Comparison of ENCODE assay signal across 16 cellular contexts in the genomic region with DNA sequence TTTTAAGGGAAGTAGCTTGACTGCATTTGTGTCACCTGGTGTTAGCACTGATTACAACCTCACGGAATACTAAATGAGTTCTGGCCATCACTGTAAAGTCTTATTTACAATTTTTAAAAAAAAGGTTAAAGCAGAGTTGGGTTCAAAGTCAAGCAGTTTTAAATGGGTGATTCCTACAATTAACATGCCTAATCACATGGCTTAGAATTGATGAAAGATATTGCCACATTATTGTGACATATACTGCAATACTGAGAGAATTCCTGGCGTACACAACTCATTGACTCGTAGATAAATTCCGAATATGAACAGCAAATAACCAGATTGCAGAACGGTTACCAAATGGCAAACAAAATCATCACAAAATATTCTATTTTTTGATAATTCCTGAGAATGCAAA.
"Had no signal": no experiment of that assay in that cellular context is flagged by ENCODE, and none has a peak within 500 bp of the region (broad histone marks: within the 10 kb centered on the region; RNA-seq: fewer than 3 reads in every experiment).

No MANE protein-coding gene starts in this region.

- H3K27me3 Mint-ChIP-seq: activated naive CD8-positive, alpha-beta T cell treated with anti-CD3 and anti-CD28 coated beads for 36 hours; naive thymus-derived CD8-positive, alpha-beta T cell; T-cell had no signal

- DNase-seq: activated CD4-positive, alpha-beta T cell treated with anti-CD3 and anti-CD28 coated beads, Interleukin-2, amount 50 U/mL, for 1 hour; activated CD8-positive, alpha-beta memory T cell treated with anti-CD3 and anti-CD28 coated beads for 24 hours; activated naive CD8-positive, alpha-beta T cell treated with anti-CD3 and anti-CD28 coated beads for 36 hours; aorta; left lung; naive thymus-derived CD8-positive, alpha-beta T cell; small intestine; stimulated activated CD4-positive, alpha-beta T cell treated with anti-CD3 and anti-CD28 coated beads, Interleukin-4, amount 100 ng/mL, for 24 hours; stimulated activated CD8-positive, alpha-beta memory T cell treated with anti-CD3 and anti-CD28 coated beads, Interleukin-4, amount 100 ng/mL, for 48 hours; stimulated activated naive CD4-positive, alpha-beta T cell treated with Interleukin-2 at 50 U/mL for 16 hours; T-cell; T-helper 9 cell had no signal

- H3K27ac Mint-ChIP-seq: activated naive CD8-positive, alpha-beta T cell treated with anti-CD3 and anti-CD28 coated beads for 36 hours; naive thymus-derived CD8-positive, alpha-beta T cell; T-cell had no signal

- H3K4me3 Mint-ChIP-seq: activated naive CD8-positive, alpha-beta T cell treated with anti-CD3 and anti-CD28 coated beads for 36 hours; naive thymus-derived CD8-positive, alpha-beta T cell; T-cell had no signal

- H3K36me3 Mint-ChIP-seq: activated naive CD8-positive, alpha-beta T cell treated with anti-CD3 and anti-CD28 coated beads for 36 hours; naive thymus-derived CD8-positive, alpha-beta T cell had no signal

- H3K9me3 Mint-ChIP-seq: activated naive CD8-positive, alpha-beta T cell treated with anti-CD3 and anti-CD28 coated beads for 36 hours; naive thymus-derived CD8-positive, alpha-beta T cell; T-cell had no signal

- ATAC-seq: activated CD4-positive, CD25-positive, alpha-beta regulatory T cell treated with anti-CD3 and anti-CD28 coated beads, Interleukin-2, amount 50 U/mL, for 24 hours; esophagus mucosa; left lung; naive thymus-derived CD8-positive, alpha-beta T cell; T-cell had no signal

- H3K4me3 ChIP-seq: left lung, right atrium auricular region, suprapubic skin had no signal
